ENCODE assay signal across 13 cellular contexts in the genomic region with DNA sequence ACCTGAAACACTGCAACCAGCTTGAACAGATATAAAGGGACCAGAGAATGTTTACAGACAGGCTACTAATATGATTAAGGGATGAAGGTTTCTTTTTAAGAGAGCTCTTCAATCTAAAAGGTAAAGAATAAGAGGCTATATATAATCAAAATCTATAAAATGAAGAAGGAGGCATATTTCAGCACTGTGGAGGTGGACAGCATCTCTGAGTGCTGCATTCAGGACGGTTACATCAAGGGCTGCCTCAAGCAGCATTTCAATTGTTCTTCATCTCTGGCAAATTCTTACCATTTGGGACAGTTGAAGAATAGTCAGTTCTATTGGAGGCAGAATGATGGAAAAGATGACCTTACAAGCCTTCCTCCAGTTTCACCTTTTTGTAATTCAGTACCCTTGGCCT.
DNase-seq lines count a peak whose midpoint lies in the region; ATAC-seq and TF ChIP-seq lines count a peak whose summit lies in the region.
"Had no signal": no experiment of that assay in that cellular context is flagged by ENCODE, and none has a peak within 500 bp of the region (broad histone marks: within the 10 kb centered on the region; RNA-seq: fewer than 3 reads in every experiment).

No MANE protein-coding gene starts in this region.

- ATAC-seq in IMR-90 (ENCODE audit: low read depth), result no peak
- ATAC-seq in GM21528 (IDR thresholded peaks at IDR 0.05; ENCODE audit: low FRiP score, unreplicated experiment), result no peak
- no peak for ATAC-seq in GM19023 (IDR thresholded peaks at IDR 0.05; ENCODE audit: unreplicated experiment)

- H3K18ac ChIP-seq in IMR-90 (ENCODE audit: low read depth, low read length), result no peak overlapping the region

- H3K4me3 ChIP-seq in A673 (ENCODE audit: low read depth, low read length, poor library complexity, severe bottlenecking) (no peak overlapping the region), IMR-90 (ENCODE audit: insufficient read depth, low read depth, low read length) (no peak overlapping the region), astrocyte of the cerebellum (ENCODE audit: low read depth, low read length) (no peak overlapping the region), fibroblast of villous mesenchyme (ENCODE audit: low read depth, low read length) (no peak overlapping the region), OCI-LY7 (ENCODE audit: low read depth, low read length, poor library complexity, severe bottlenecking) (no peak overlapping the region)

- intact Hi-C loops in A673 (cut with micrococcal nuclease; ENCODE audit: unreplicated experiment) (no loop called here), IMR-90 (cut with micrococcal nuclease) (no loop called here), OCI-LY7 (cut with micrococcal nuclease; ENCODE audit: unreplicated experiment) (no loop called here)

- H3K9me1 ChIP-seq in IMR-90 (ENCODE audit: insufficient read depth, low read length), result no peaks in the 10 kb centered on the region

- no CpG with 5 or more reads among the region's 1 CpG for WGBS in IMR-90 (ENCODE audit: extremely low coverage in 2 of 2, insufficient read length in 1 of 2), 2 experiments

- H3K4ac ChIP-seq in IMR-90 (ENCODE audit: low read depth, low read length), result no peak overlapping the region

- no peak overlapping the region for H2AK5ac ChIP-seq in IMR-90 (ENCODE audit: low read depth, low read length)

- H2BK15ac ChIP-seq in IMR-90 (ENCODE audit: low read depth, low read length), result no peak overlapping the region

- TF ChIP-seq RAD21 in IMR-90 (IDR thresholded peaks at IDR 0.05; ENCODE audit: low read length), result no peak

- peaks cover 5% of the 10 kb centered on the region for H3K27me3 ChIP-seq in A673 (replicated peaks; ENCODE audit: insufficient read depth, low read depth, low read length, poor library complexity)
- H3K27me3 ChIP-seq in IMR-90 (ENCODE audit: control insufficient read depth, insufficient read depth, low read length), result no peaks in the 10 kb centered on the region

- H4K8ac ChIP-seq in IMR-90 (ENCODE audit: low read depth in 2 of 2, low read length in 2 of 2), result no peak overlapping the region

- peak; percentile 5 for DNase-seq in A673 (ENCODE audit: low spot score)
- peak; percentile 20 for DNase-seq in IMR-90
- peak; percentile 11 for DNase-seq in astrocyte of the cerebellum (ENCODE audit: low read depth)
- DNase-seq in fibroblast of villous mesenchyme (ENCODE audit: low read depth), result peak; percentile 13
- DNase-seq in T-helper 9 cell, result no peak
- no peak for DNase-seq in OCI-LY7 (ENCODE audit: low spot score)
- DNase-seq: activated CD4-positive, alpha-beta T cell treated with anti-CD3 and anti-CD28 coated beads, Interleukin-2, amount 50 U/mL, for 4 hours; activated T-cell treated with anti-CD3 and anti-CD28 coated beads, Interleukin-2, amount 50 U/mL, for 24 hours; NCI-H1048; NCI-H2107; NCI-H69 had no signal

- dilution Hi-C loops in IMR-90 (cut with HindIII; ENCODE audit: low sequenced_read_pairs, unreplicated experiment), result no loop called here

- BruUV-seq in A673 (replicated peaks; lab: Mats Ljungman, UMichigan) (no TSS peak), IMR-90 (replicated peaks; lab: Mats Ljungman, UMichigan) (no TSS peak), OCI-LY7 (replicated peaks; lab: Mats Ljungman, UMichigan) (no TSS peak)

- H2AFZ ChIP-seq in IMR-90 (replicated peaks; ENCODE audit: low read length, poor library complexity) (no peak overlapping the region), OCI-LY7 (ENCODE audit: low read length) (no peak overlapping the region)

- CTCF ChIA-PET in A673 (lab: Charles Lee), result no interaction called here
- CTCF ChIA-PET in IMR-90 (lab: Yijun Ruan, JAX), result interaction anchor here (1.0 kb wide), 1 partner anchor 9 kb away, joined by 3 read pairs; no protein-coding TSS in a partner anchor
- CTCF ChIA-PET in OCI-LY7 (lab: Charles Lee; ENCODE audit: unreplicated experiment), result no interaction called here

- H3K9me3 ChIP-seq in A673 (ENCODE audit: low read depth, low read length, poor library complexity, severe bottlenecking) (no peaks in the 10 kb centered on the region), IMR-90 (ENCODE audit: control insufficient read depth, insufficient read depth, low read length) (no peaks in the 10 kb centered on the region), OCI-LY7 (ENCODE audit: low read length) (no peaks in the 10 kb centered on the region)

- H2BK5ac ChIP-seq in IMR-90 (ENCODE audit: low read depth, low read length, poor library complexity, severe bottlenecking), result no peak overlapping the region

- no peak overlapping the region for H2BK120ac ChIP-seq in IMR-90 (ENCODE audit: low read depth, low read length)

- in situ Hi-C loops in IMR-90 (cut with MboI; ENCODE audit: low sequenced_read_pairs) (no loop called here), astrocyte of the cerebellum (cut with HindIII; ENCODE audit: low sequenced_read_pairs) (no loop called here)

- no peaks in the 10 kb centered on the region for H4K20me1 ChIP-seq in IMR-90 (ENCODE audit: insufficient read depth, low read length)
- H4K20me1 ChIP-seq in OCI-LY7 (ENCODE audit: insufficient read depth, low read length), result no peaks in the 10 kb centered on the region

- TF ChIP-seq POLR2A in IMR-90 (IDR thresholded peaks at IDR 0.05; ENCODE audit: low read depth, low read length), result no peak

- no peak overlapping the region for H2BK20ac ChIP-seq in IMR-90 (ENCODE audit: low read depth, low read length)

- POLR2A ChIA-PET in A673 (lab: Charles Lee; ENCODE audit: low non-redundant PET) (no interaction called here), IMR-90 (lab: Charles Lee; ENCODE audit: unreplicated experiment) (no interaction called here), OCI-LY7 (lab: Charles Lee) (interaction anchor here (0.6 kb wide), 1 partner anchor 408 kb away, joined by 5 read pairs; no protein-coding TSS in a partner anchor)

- H3K23ac ChIP-seq in IMR-90 (ENCODE audit: low read depth, low read length), result no peak overlapping the region

- no peaks in the 10 kb centered on the region for H3K79me1 ChIP-seq in IMR-90 (ENCODE audit: low read depth in 1 of 2, low read length in 2 of 2)

- H4K5ac ChIP-seq in IMR-90 (ENCODE audit: low read depth, low read length), result no peak overlapping the region

- no peak overlapping the region for H3K56ac ChIP-seq in IMR-90 (ENCODE audit: extremely low read depth, insufficient read depth, low read length)

- TF ChIP-seq CTCF in A673 (conservative IDR thresholded peaks at IDR 0.05; ENCODE audit: low read depth, low read length), result no peak
- TF ChIP-seq CTCF in IMR-90 (conservative IDR thresholded peaks at IDR 0.05; ENCODE audit: low read depth, low read length), result no peak
- no peak for TF ChIP-seq CTCF in astrocyte of the cerebellum (IDR thresholded peaks at IDR 0.05; ENCODE audit: low read depth, low read length, missing control alignments)
- TF ChIP-seq CTCF in fibroblast of villous mesenchyme (IDR thresholded peaks at IDR 0.05; ENCODE audit: insufficient read depth, low read depth, low read length), result no peak
- TF ChIP-seq CTCF in OCI-LY7 (conservative IDR thresholded peaks at IDR 0.05; ENCODE audit: low read length), result no peak

- no peak overlapping the region for H4K91ac ChIP-seq in IMR-90 (ENCODE audit: insufficient read depth, low read depth, low read length)

- H3K27ac ChIP-seq in A673 (ENCODE audit: low read depth, low read length, poor library complexity, severe bottlenecking), result no peak overlapping the region
- H3K27ac ChIP-seq in IMR-90 (ENCODE audit: insufficient read depth, low read length), result no peak overlapping the region
- H3K27ac ChIP-seq in OCI-LY7 (ENCODE audit: low read depth, low read length, poor library complexity, severe bottlenecking), result no peak overlapping the region

- H3K36me3 ChIP-seq in A673 (ENCODE audit: insufficient read depth, low read length, poor library complexity, severe bottlenecking), result no peaks in the 10 kb centered on the region
- H3K36me3 ChIP-seq in IMR-90 (ENCODE audit: control insufficient read depth, insufficient read depth, low read length), result no peaks in the 10 kb centered on the region
- no peaks in the 10 kb centered on the region for H3K36me3 ChIP-seq in OCI-LY7 (ENCODE audit: insufficient read depth, low read length)

- no peaks in the 10 kb centered on the region for H3K9me2 ChIP-seq in OCI-LY7 (ENCODE audit: insufficient read depth, low read length)

- no peak overlapping the region for H2AK9ac ChIP-seq in IMR-90 (replicated peaks; ENCODE audit: low read depth, low read length, poor library complexity)

- H3K4me2 ChIP-seq in IMR-90 (ENCODE audit: low read depth, low read length) (no peak overlapping the region), OCI-LY7 (ENCODE audit: low read length) (no peak overlapping the region)

- no peak overlapping the region for H3K14ac ChIP-seq in IMR-90 (replicated peaks; ENCODE audit: low read depth, low read length)

- no peaks in the 10 kb centered on the region for H3K79me2 ChIP-seq in OCI-LY7 (ENCODE audit: insufficient read depth, low read depth, low read length)

- no peaks in the 10 kb centered on the region for H3K4me1 ChIP-seq in A673 (ENCODE audit: insufficient read depth, low read length, poor library complexity, severe bottlenecking)
- H3K4me1 ChIP-seq in IMR-90 (ENCODE audit: control insufficient read depth, insufficient read depth, low read length), result no peaks in the 10 kb centered on the region
- no peaks in the 10 kb centered on the region for H3K4me1 ChIP-seq in OCI-LY7 (ENCODE audit: insufficient read depth, low read length, poor library complexity, severe bottlenecking)

- H3K9ac ChIP-seq in IMR-90 (ENCODE audit: low read depth, low read length), result no peak overlapping the region

TF ChIP-seq in IMR-90, 13 proteins besides CTCF, POLR2A, EP300 and RAD21:
- TF ChIP-seq RCOR1 (IDR thresholded peaks at IDR 0.05; ENCODE audit: insufficient replicate concordance, low read length) (no peak), CHD1 (IDR thresholded peaks at IDR 0.05; ENCODE audit: low read depth, low read length) (no peak), RFX5 (IDR thresholded peaks at IDR 0.05; ENCODE audit: low read depth, low read length) (no peak), MXI1 (IDR thresholded peaks at IDR 0.05; ENCODE audit: borderline replicate concordance, low read depth, low read length) (no peak), MAZ (IDR thresholded peaks at IDR 0.05; ENCODE audit: borderline replicate concordance, low read depth, low read length) (no peak), MAFK (IDR thresholded peaks at IDR 0.05; ENCODE audit: low read depth, low read length) (no peak), SMC3 (IDR thresholded peaks at IDR 0.05; ENCODE audit: low read depth, low read length) (no peak), FOS (IDR thresholded peaks at IDR 0.05; ENCODE audit: low read depth, low read length) (no peak)
- TF ChIP-seq, protein P1, sequence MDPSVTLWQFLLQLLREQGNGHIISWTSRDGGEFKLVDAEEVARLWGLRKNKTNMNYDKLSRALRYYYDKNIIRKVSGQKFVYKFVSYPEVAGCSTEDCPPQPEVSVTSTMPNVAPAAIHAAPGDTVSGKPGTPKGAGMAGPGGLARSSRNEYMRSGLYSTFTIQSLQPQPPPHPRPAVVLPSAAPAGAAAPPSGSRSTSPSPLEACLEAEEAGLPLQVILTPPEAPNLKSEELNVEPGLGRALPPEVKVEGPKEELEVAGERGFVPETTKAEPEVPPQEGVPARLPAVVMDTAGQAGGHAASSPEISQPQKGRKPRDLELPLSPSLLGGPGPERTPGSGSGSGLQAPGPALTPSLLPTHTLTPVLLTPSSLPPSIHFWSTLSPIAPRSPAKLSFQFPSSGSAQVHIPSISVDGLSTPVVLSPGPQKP (IDR thresholded peaks at IDR 0.05; ENCODE audit: borderline replicate concordance, low read depth, low read length), result no peak

Comparison
In these comparisons a context has a peak if more than half of its experiments do, and no peak if none do; other contexts are left out.
1. DNase-seq: peak in A673 (single experiment), IMR-90 (single experiment), astrocyte of the cerebellum (single experiment) and fibroblast of villous mesenchyme (single experiment); none in T-helper 9 cell (single experiment) and OCI-LY7 (single experiment).